22 cellular contexts compared by ENCODE assay signal in the genomic region with DNA sequence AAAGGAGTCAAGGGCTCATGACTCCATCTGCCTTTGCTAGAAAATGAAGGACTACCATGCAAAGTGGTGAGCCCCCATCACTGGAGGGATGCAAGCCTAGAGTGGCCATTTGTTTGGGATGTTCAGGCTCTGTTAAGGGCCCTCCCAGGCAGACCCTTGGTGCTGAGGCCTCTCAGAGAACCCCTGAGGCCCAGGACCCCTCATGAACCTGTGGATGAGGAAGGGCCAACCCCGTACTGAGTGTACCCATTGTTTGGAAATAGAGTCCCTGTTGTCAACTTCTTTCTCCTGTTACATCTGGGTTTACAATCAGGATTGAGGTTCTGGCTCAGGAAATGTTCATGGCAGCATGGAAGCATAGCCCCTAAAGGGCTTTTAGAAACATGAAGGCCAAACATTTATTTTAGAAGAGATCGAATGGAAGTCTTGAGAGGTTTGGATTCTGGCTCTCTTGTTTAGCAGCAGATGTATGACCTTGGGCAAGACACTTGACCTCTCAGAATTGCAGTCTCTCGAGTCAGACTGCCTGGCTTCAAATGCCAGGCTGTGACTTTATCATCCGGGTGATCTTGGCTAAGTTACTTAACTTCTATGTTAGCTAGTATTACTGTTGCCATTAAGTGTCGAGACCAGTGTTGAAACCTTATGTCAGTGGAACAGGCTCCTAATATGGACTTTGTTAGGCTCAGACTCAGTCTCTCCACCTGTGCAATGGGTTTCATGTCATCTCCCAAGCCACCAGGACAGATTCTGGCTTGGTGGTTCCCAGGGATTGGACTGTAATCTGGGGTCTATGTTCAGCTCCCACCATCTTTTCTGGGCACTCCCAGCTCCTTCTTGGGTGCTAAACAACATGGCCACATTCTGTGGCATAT. TPM values are rescaled to one million over a fixed set of nuclear protein-coding genes. Genes with fewer than 3 reads are reported as not detected.
DNase-seq lines count a peak whose midpoint lies in the region; ATAC-seq, FAIRE-seq and TF ChIP-seq lines count a peak whose summit lies in the region.
"Had no signal": no experiment of that assay in that cellular context is flagged by ENCODE, and none has a peak within 500 bp of the region (broad histone marks: within the 10 kb centered on the region; RNA-seq: fewer than 3 reads in every experiment).

No MANE protein-coding gene starts in this region.

- no peaks in the 10 kb centered on the region for H3K9me3 ChIP-seq in left ventricle myocardium inferior (replicated peaks)
- H3K9me3 ChIP-seq in right cardiac atrium (ENCODE audit: control insufficient read depth, low read length), result no peaks in the 10 kb centered on the region
- H3K9me3 ChIP-seq in H1 (ENCODE audit: insufficient read depth in 2 of 2, low read depth in 1 of 2, low read length in 1 of 2), result no peaks in the 10 kb centered on the region
- H3K9me3 ChIP-seq in neuronal stem cell (replicated peaks in 1 of 2; ENCODE audit: control insufficient read depth in 2 of 2, insufficient read depth in 1 of 2, low read depth in 1 of 2, low read length in 2 of 2), result no peaks in the 10 kb centered on the region
- H3K9me3 ChIP-seq: MG63, tibial nerve had no signal

- H3K14ac ChIP-seq in H1 (ENCODE audit: insufficient read length) (no peak overlapping the region), neuronal stem cell (ENCODE audit: low read length) (no peak overlapping the region)

- H3K4me1 ChIP-seq in left ventricle myocardium inferior (peaks cover 20% of the 10 kb centered on the region), right cardiac atrium (ENCODE audit: control insufficient read depth, insufficient read depth, low read length) (peaks cover 10% of the 10 kb centered on the region), H1 (replicated peaks in 1 of 4; ENCODE audit: control insufficient read depth in 3 of 4, insufficient read depth in 4 of 4, low read length in 3 of 4) (peaks cover 0 to 4% (median 3%) of the 10 kb centered on the region in 4 experiments; a peak in 4 of 7 replicates), neuronal stem cell (ENCODE audit: control insufficient read depth in 2 of 2, insufficient read depth in 1 of 2, low read depth in 1 of 2, low read length in 2 of 2) (peaks cover 4 to 27% of the 10 kb centered on the region in 2 donors)
- H3K4me1 ChIP-seq: foreskin keratinocyte, parathyroid adenoma had no signal

- no peaks in the 10 kb centered on the region for H3K79me2 ChIP-seq in H1 (ENCODE audit: control insufficient read depth in 1 of 2, insufficient read depth in 2 of 2, low read length in 2 of 2)
- H3K79me2 ChIP-seq: parathyroid adenoma had no signal

- H3K4ac ChIP-seq in H1 (replicated peaks; ENCODE audit: insufficient read length, low read depth, low read length) (no peak overlapping the region), neuronal stem cell (ENCODE audit: low read length) (no peak overlapping the region)

- H3K9ac ChIP-seq in H1 (replicated peaks in 1 of 4; ENCODE audit: extremely low read depth in 1 of 4, low read depth in 3 of 4, low read length in 3 of 4) (no peak overlapping the region), neuronal stem cell (ENCODE audit: low read depth, low read length, poor library complexity) (no peak overlapping the region)
- H3K9ac ChIP-seq: parathyroid adenoma had no signal

- FAIRE-seq in H1 (lab: Jason Lieb, UNC), result no peak

- H2BK120ac ChIP-seq in H1 (replicated peaks; ENCODE audit: low read depth, low read length) (no peak overlapping the region), neuronal stem cell (ENCODE audit: low read depth, low read length) (no peak overlapping the region)

- H3K56ac ChIP-seq in H1 (replicated peaks; ENCODE audit: insufficient read length, low read depth, low read length), result no peak overlapping the region

- H4K8ac ChIP-seq in H1 (ENCODE audit: extremely low read depth, insufficient read depth, low read length), result no peak overlapping the region
- no peak overlapping the region for H4K8ac ChIP-seq in neuronal stem cell (ENCODE audit: low read depth, low read length)

- 84% methylated on average over 5 of the region's 5 CpGs for WGBS in right cardiac atrium
- 87% methylated on average over 5 of the region's 5 CpGs; no CpG with 5 or more reads in 1 of the 2 experiments for WGBS in H1 (ENCODE audit: extremely low coverage in 1 of 2, insufficient coverage in 1 of 2, insufficient read length in 1 of 2, insufficient replicate concordance in 2 of 2, low coverage in 1 of 2, low lambda C conversion rate in 2 of 2, missing lambda C conversion rate in 1 of 2), 2 experiments
- WGBS in neuronal stem cell (ENCODE audit: extremely low coverage in 2 of 2, insufficient read length in 2 of 2, insufficient replicate concordance in 1 of 2), 2 donors, result no CpG with 5 or more reads among the region's 5 CpGs

- no peak overlapping the region for H2BK15ac ChIP-seq in H1 (ENCODE audit: low read length)
- H2BK15ac ChIP-seq in neuronal stem cell (ENCODE audit: low read length), result no peak overlapping the region

- ATAC-seq in right cardiac atrium, result no peak
- no peak for ATAC-seq in GM21619 (IDR thresholded peaks at IDR 0.05; ENCODE audit: unreplicated experiment)
- ATAC-seq in HG02970 (IDR thresholded peaks at IDR 0.05; ENCODE audit: low FRiP score, unreplicated experiment), result no peak
- ATAC-seq: activated CD8-positive, alpha-beta T cell treated with anti-CD3 and anti-CD28 coated beads for 36 hours; CD8-positive, alpha-beta T cell; foreskin keratinocyte; HCT116; T-cell had no signal

- no peak for TF ChIP-seq POLR2A in H1 (IDR thresholded peaks at IDR 0.05; ENCODE audit: control extremely low read depth in 1 of 2, low read depth in 2 of 2, low read length in 2 of 2)

- TF ChIP-seq EP300 in H1 (IDR thresholded peaks at IDR 0.05; ENCODE audit: borderline replicate concordance in 1 of 2, low read depth in 2 of 2, low read length in 2 of 2), result no peak

- no peaks in the 10 kb centered on the region for H3K23me2 ChIP-seq in H1 (ENCODE audit: low read depth, low read length)

- POLR2A ChIA-PET in H1 (lab: Charles Lee; ENCODE audit: partially characterized antibody), result no interaction called here
- POLR2A ChIA-PET in activated CD4-positive, alpha-beta memory T cell treated with anti-CD3 and anti-CD28 coated beads, Interleukin-2, amount 10 ng/mL, durations not matched to agents 7 days and 5 days (lab: Charles Lee), result no interaction called here

- TF ChIP-seq CTCF in left ventricle myocardium inferior (IDR thresholded peaks at IDR 0.05; ENCODE audit: borderline replicate concordance), result no peak
- TF ChIP-seq CTCF in H1 (IDR thresholded peaks at IDR 0.05; ENCODE audit: control extremely low read depth in 1 of 3, insufficient read depth in 1 of 3, low read depth in 1 of 3, low read length in 3 of 3), result no peak

- no peak overlapping the region for H4K5ac ChIP-seq in H1 (ENCODE audit: insufficient read length, low read depth, low read length)

- H2BK20ac ChIP-seq in H1 (ENCODE audit: low read length), result no peak overlapping the region

- H3K4me2 ChIP-seq in H1 (ENCODE audit: insufficient read depth in 1 of 2, low read depth in 2 of 2, low read length in 2 of 2) (no peak overlapping the region), neuronal stem cell (ENCODE audit: insufficient read depth, low read length, poor library complexity, severe bottlenecking) (no peak overlapping the region)

- no peak for TF ChIP-seq RAD21 in H1 (IDR thresholded peaks at IDR 0.05 in 1 of 2, conservative IDR thresholded peaks at IDR 0.05 in 1 of 2; ENCODE audit: low read depth in 2 of 2, low read length in 2 of 2)

- H2BK12ac ChIP-seq in H1 (ENCODE audit: low read depth, low read length) (no peak overlapping the region), neuronal stem cell (ENCODE audit: low read length) (no peak overlapping the region)

- H3K18ac ChIP-seq in H1 (ENCODE audit: extremely low read depth, low read length) (no peak overlapping the region), neuronal stem cell (ENCODE audit: low read length) (no peak overlapping the region)

- no peak overlapping the region for H3K27ac Mint-ChIP-seq in activated CD4-positive, alpha-beta memory T cell treated with anti-CD3 and anti-CD28 coated beads, Interleukin-2, amount 10 ng/mL, durations not matched to agents 7 days and 5 days
- H3K27ac Mint-ChIP-seq: activated CD8-positive, alpha-beta T cell treated with anti-CD3 and anti-CD28 coated beads for 36 hours; activated T-helper 1 cell treated with anti-CD3 and anti-CD28 coated beads, Interleukin-12 subunit alpha, Interleukin-12 subunit beta, Interleukin-2, Interleukin-4 antibody, amounts not matched to agents 30 ng/mL and 10 ng/mL and 1 ng/mL, durations not matched to agents 14 hours and 24 hours and 36 hours; CD8-positive, alpha-beta T cell; T-cell had no signal

- no peaks in the 10 kb centered on the region for H3K4me1 Mint-ChIP-seq in activated CD4-positive, alpha-beta memory T cell treated with anti-CD3 and anti-CD28 coated beads, Interleukin-2, amount 10 ng/mL, durations not matched to agents 7 days and 5 days
- H3K4me1 Mint-ChIP-seq: T-cell had no signal

- H4K20me1 ChIP-seq in H1 (replicated peaks in 1 of 2; ENCODE audit: control insufficient read depth in 1 of 2, insufficient read depth in 2 of 2, low read length in 2 of 2), result no peaks in the 10 kb centered on the region

- no peak overlapping the region for H3K4me3 Mint-ChIP-seq in activated CD4-positive, alpha-beta memory T cell treated with anti-CD3 and anti-CD28 coated beads, Interleukin-2, amount 10 ng/mL, durations not matched to agents 7 days and 5 days
- H3K4me3 Mint-ChIP-seq: activated CD8-positive, alpha-beta T cell treated with anti-CD3 and anti-CD28 coated beads for 36 hours; activated T-helper 1 cell treated with anti-CD3 and anti-CD28 coated beads, Interleukin-12 subunit alpha, Interleukin-12 subunit beta, Interleukin-2, Interleukin-4 antibody, amounts not matched to agents 30 ng/mL and 10 ng/mL and 1 ng/mL, durations not matched to agents 14 hours and 24 hours and 36 hours; CD8-positive, alpha-beta T cell; T-cell had no signal

- H3K27me3 ChIP-seq in left ventricle myocardium inferior (ENCODE audit: low read depth), result no peaks in the 10 kb centered on the region
- no peaks in the 10 kb centered on the region for H3K27me3 ChIP-seq in right cardiac atrium (ENCODE audit: control insufficient read depth, insufficient read depth)
- 0 out of 7 replicates have a peak, but pooled peaks cover 0 to 3% (median 0%) of the 10 kb centered on the region in 4 experiments for H3K27me3 ChIP-seq in H1 (replicated peaks in 1 of 4; ENCODE audit: control insufficient read depth in 3 of 4, extremely low read depth in 1 of 4, insufficient read depth in 3 of 4, low read length in 3 of 4)
- H3K27me3 ChIP-seq in neuronal stem cell (ENCODE audit: control insufficient read depth in 3 of 3, insufficient read depth in 3 of 3, low read depth in 1 of 3, low read length in 3 of 3), result peaks cover 0 to 27% (median 0%) of the 10 kb centered on the region in 3 experiments
- H3K27me3 ChIP-seq: MG63, tibial nerve had no signal

- no peaks in the 10 kb centered on the region for H3K9me3 Mint-ChIP-seq in activated CD4-positive, alpha-beta memory T cell treated with anti-CD3 and anti-CD28 coated beads, Interleukin-2, amount 10 ng/mL, durations not matched to agents 7 days and 5 days
- H3K9me3 Mint-ChIP-seq: activated CD8-positive, alpha-beta T cell treated with anti-CD3 and anti-CD28 coated beads for 36 hours; activated T-helper 1 cell treated with anti-CD3 and anti-CD28 coated beads, Interleukin-12 subunit alpha, Interleukin-12 subunit beta, Interleukin-2, Interleukin-4 antibody, amounts not matched to agents 30 ng/mL and 10 ng/mL and 1 ng/mL, durations not matched to agents 14 hours and 24 hours and 36 hours; CD8-positive, alpha-beta T cell; T-cell had no signal

- no peaks in the 10 kb centered on the region for H3K36me3 ChIP-seq in left ventricle myocardium inferior
- H3K36me3 ChIP-seq in H1 (ENCODE audit: control insufficient read depth in 2 of 4, insufficient read depth in 4 of 4, low read length in 3 of 4), result no peaks in the 10 kb centered on the region
- H3K36me3 ChIP-seq in neuronal stem cell (replicated peaks in 1 of 2; ENCODE audit: control insufficient read depth in 2 of 2, insufficient read depth in 2 of 2, low read length in 2 of 2), result no peaks in the 10 kb centered on the region
- H3K36me3 ChIP-seq: tibial nerve had no signal

- H3K79me1 ChIP-seq in H1 (ENCODE audit: low read depth, low read length) (no peaks in the 10 kb centered on the region), neuronal stem cell (ENCODE audit: low read depth, low read length) (no peaks in the 10 kb centered on the region)

- H4K91ac ChIP-seq in H1 (replicated peaks; ENCODE audit: insufficient read length, low read length) (no peak overlapping the region), neuronal stem cell (ENCODE audit: low read depth, low read length, poor library complexity) (no peak overlapping the region)

- H3K23ac ChIP-seq in H1 (ENCODE audit: insufficient read length) (no peak overlapping the region), neuronal stem cell (ENCODE audit: low read depth, low read length, poor library complexity) (no peak overlapping the region)

- intact Hi-C loops in left ventricle myocardium inferior (cut with micrococcal nuclease) (no loop called here), right cardiac atrium (cut with DNase I) (no loop called here)

- CTCF ChIA-PET in H1 (lab: Charles Lee; ENCODE audit: partially characterized antibody), result no interaction called here
- CTCF ChIA-PET in activated CD4-positive, alpha-beta memory T cell treated with anti-CD3 and anti-CD28 coated beads, Interleukin-2, amount 10 ng/mL, durations not matched to agents 7 days and 5 days (lab: Charles Lee), result no interaction called here

- H2AK5ac ChIP-seq in H1 (ENCODE audit: low read depth, low read length), result no peak overlapping the region
- no peak overlapping the region for H2AK5ac ChIP-seq in neuronal stem cell (ENCODE audit: low read depth, low read length)

- H3K27me3 Mint-ChIP-seq in activated CD4-positive, alpha-beta memory T cell treated with anti-CD3 and anti-CD28 coated beads, Interleukin-2, amount 10 ng/mL, durations not matched to agents 7 days and 5 days, result no peaks in the 10 kb centered on the region
- H3K27me3 Mint-ChIP-seq: activated CD8-positive, alpha-beta T cell treated with anti-CD3 and anti-CD28 coated beads for 36 hours had no signal

- DNase-seq in left ventricle myocardium inferior, result no peak
- no peak for DNase-seq in right cardiac atrium
- no peak for DNase-seq in H1 (ENCODE audit: low read depth in 1 of 2, low spot score in 2 of 2)
- DNase-seq in neuronal stem cell (ENCODE audit: low spot score), result no peak
- DNase-seq in activated CD4-positive, alpha-beta memory T cell treated with anti-CD3 and anti-CD28 coated beads, Interleukin-2, amount 10 ng/mL, durations not matched to agents 7 days and 5 days, result no peak
- DNase-seq in stimulated activated naive CD4-positive, alpha-beta T cell (lab: John Stamatoyannopoulos, UW), result no peak
- DNase-seq: activated CD8-positive, alpha-beta T cell treated with anti-CD3 and anti-CD28 coated beads for 36 hours; CD8-positive, alpha-beta T cell; DND-41; foreskin keratinocyte; MG63; NCI-H1694; NCI-H446; RPMI8226; T-cell had no signal

- H2AFZ ChIP-seq in H1 (ENCODE audit: low read length) (no peak overlapping the region), neuronal stem cell (ENCODE audit: low read length) (no peak overlapping the region)
- H2AFZ ChIP-seq: parathyroid adenoma had no signal

- H3K36me3 Mint-ChIP-seq in activated CD4-positive, alpha-beta memory T cell treated with anti-CD3 and anti-CD28 coated beads, Interleukin-2, amount 10 ng/mL, durations not matched to agents 7 days and 5 days (ENCODE audit: low read depth), result no peaks in the 10 kb centered on the region
- H3K36me3 Mint-ChIP-seq: CD8-positive, alpha-beta T cell; T-cell had no signal

- no peak overlapping the region for H3K4me3 ChIP-seq in left ventricle myocardium inferior
- no peak overlapping the region for H3K4me3 ChIP-seq in right cardiac atrium (ENCODE audit: low read length)
- H3K4me3 ChIP-seq in H1 (ENCODE audit: extremely low read depth in 1 of 4, insufficient read depth in 2 of 4, low read depth in 3 of 4, low read length in 4 of 4), result no peak overlapping the region
- no peak overlapping the region for H3K4me3 ChIP-seq in neuronal stem cell (ENCODE audit: low read length in 2 of 2)
- H3K4me3 ChIP-seq: MG63, tibial nerve had no signal

- H2BK5ac ChIP-seq in H1 (ENCODE audit: low read depth, low read length), result no peak overlapping the region
- no peak overlapping the region for H2BK5ac ChIP-seq in neuronal stem cell (ENCODE audit: low read length)

- H3K27ac ChIP-seq in left ventricle myocardium inferior (replicated peaks), result peak overlapping the region; percentile 62
- H3K27ac ChIP-seq in right cardiac atrium (ENCODE audit: low read length), result no peak overlapping the region
- no peak overlapping the region for H3K27ac ChIP-seq in H1 (ENCODE audit: low read depth, low read length)
- peak overlapping the region; percentile 7 for H3K27ac ChIP-seq in neuronal stem cell (replicated peaks; ENCODE audit: low read length)
- H3K27ac ChIP-seq: foreskin keratinocyte, parathyroid adenoma, VCaP had no signal

RNA-seq across cellular contexts. Expression of gene ITGA11, which starts 12.4 kb away (rescaled TPM):
- total RNA-seq in left ventricle myocardium inferior (31.4 TPM), right cardiac atrium (10 to 100 TPM; 20.1 to 34.0 (median 21.2) TPM)
- polyA plus RNA-seq in right cardiac atrium (11.6 TPM), H1 (2011; rRNA removed) (0.05 and 0.06 TPM in 2 replicates)
- total RNA-seq in H1 (2021; fragmentation: NEBNext Ultra II Directional; extraction: Animal tissue kit (Norgen Biotek cat#: 25700)), result 0.06 TPM in 1 of 2 replicates, not detected in the other
- polyA plus RNA-seq in H1 (2011; cell fraction: cytosol; rRNA removed), result 0.12 TPM
- 0.30 TPM for polyA plus RNA-seq in H1 (2011; cell fraction: nucleus; rRNA removed)
- polyA plus RNA-seq in H1 (2012, experiment 1 of 2), result 0.10 to 0.42 TPM (median 0.29 TPM) in 4 replicates
- 0.08 TPM for polyA plus RNA-seq in H1 (2012, experiment 2 of 2)
- polyA plus RNA-seq in H1 (2013, experiment 1 of 2), result 0.16 TPM
- 0.06 TPM for polyA plus RNA-seq in H1 (2013, experiment 2 of 2)
- 0.03 and 0.12 TPM in 2 replicates for polyA minus RNA-seq in H1 (2011; rRNA and poly(A)+ RNA removed)
- polyA minus RNA-seq in H1 (2011; cell fraction: cytosol; rRNA and poly(A)+ RNA removed), result not detected
- polyA minus RNA-seq in H1 (2011; cell fraction: nucleus; rRNA and poly(A)+ RNA removed), result 0.90 TPM
- polyA plus RNA-seq in neuronal stem cell (2013, experiment 1 of 2), result 0.06 TPM
- 0.10 TPM for polyA plus RNA-seq in neuronal stem cell (2013, experiment 2 of 2)
- under 1 TPM; 0.20 to 0.73 TPM for total RNA-seq in activated CD4-positive, alpha-beta memory T cell treated with anti-CD3 and anti-CD28 coated beads, Interleukin-2, amount 10 ng/mL, durations not matched to agents 7 days and 5 days
- total RNA-seq: CD8-positive, alpha-beta T cell; foreskin keratinocyte had no signal
- polyA plus RNA-seq: foreskin keratinocyte had no signal

Comparison
In these comparisons a context has a peak if more than half of its experiments do, and no peak if none do; other contexts are left out.
1. H3K27ac ChIP-seq: peak in left ventricle myocardium inferior (single experiment) and neuronal stem cell (single experiment); none in right cardiac atrium (single experiment) and H1 (single experiment).
2. RNA of gene ITGA11, which starts 12.4 kb away (total RNA-seq): 31.4 TPM in left ventricle myocardium inferior (single experiment) and 20.1 to 34.0 TPM in right cardiac atrium; 0.20 to 0.73 TPM in activated CD4-positive, alpha-beta memory T cell treated with anti-CD3 and anti-CD28 coated beads, Interleukin-2, amount 10 ng/mL, durations not matched to agents 7 days and 5 days and 0.06 TPM in H1; every median in the first group is over 10 times any median in the second.